18 cellular contexts compared by ENCODE assay signal in genomic region chr15:65298731-65299130, GRCh38. TPM values are rescaled to one million over a fixed set of nuclear protein-coding genes. Genes with fewer than 3 reads are reported as not detected.
DNase-seq lines count a peak whose midpoint lies in the region; ATAC-seq and TF ChIP-seq lines count a peak whose summit lies in the region.
"Had no signal": no experiment of that assay in that cellular context is flagged by ENCODE, and none has a peak within 500 bp of the region (broad histone marks: within the 10 kb centered on the region; RNA-seq: fewer than 3 reads in every experiment).

No MANE protein-coding gene starts in this region.

- H3K4me1 Mint-ChIP-seq in activated CD8-positive, alpha-beta memory T cell treated with anti-CD3 and anti-CD28 coated beads, Interleukin-2, amount 10 ng/mL, durations not matched to agents 7 days and 5 days: peaks cover 37% of the 10 kb centered on the region
- peaks cover 41% of the 10 kb centered on the region for H3K4me1 Mint-ChIP-seq in activated naive CD8-positive, alpha-beta T cell (ENCODE audit: low read depth)
- peaks cover 29% of the 10 kb centered on the region for H3K4me1 Mint-ChIP-seq in nephron

- CTCF ChIA-PET in activated CD8-positive, alpha-beta memory T cell treated with anti-CD3 and anti-CD28 coated beads, Interleukin-2, amount 10 ng/mL, durations not matched to agents 7 days and 5 days (lab: Charles Lee): interaction anchor here (1.1 to 4.4 kb wide), 5 partner anchors 113 to 265 kb away, joined by 3 to 26 read pairs (median 15); partner anchors contain the start of gene CLPX

- ATAC-seq in activated CD8-positive, alpha-beta memory T cell treated with anti-CD3 and anti-CD28 coated beads, Interleukin-2, amount 10 ng/mL, durations not matched to agents 7 days and 5 days: no peak
- ATAC-seq in GM19324 (IDR thresholded peaks at IDR 0.05; ENCODE audit: low FRiP score, unreplicated experiment): no peak
- ATAC-seq: WTC11 had no signal

- no peak overlapping the region for H3K27ac ChIP-seq in HUES6 (ENCODE audit: low read depth, low read length)
- H3K27ac ChIP-seq: hepatocyte, right atrium auricular region had no signal

- H3K9me3 Mint-ChIP-seq in activated CD8-positive, alpha-beta memory T cell treated with anti-CD3 and anti-CD28 coated beads, Interleukin-2, amount 10 ng/mL, durations not matched to agents 7 days and 5 days (ENCODE audit: low read depth): no peaks in the 10 kb centered on the region
- no peaks in the 10 kb centered on the region for H3K9me3 Mint-ChIP-seq in activated naive CD8-positive, alpha-beta T cell (ENCODE audit: low read depth)
- no peaks in the 10 kb centered on the region for H3K9me3 Mint-ChIP-seq in nephron

- H3K27ac Mint-ChIP-seq in activated CD8-positive, alpha-beta memory T cell treated with anti-CD3 and anti-CD28 coated beads, Interleukin-2, amount 10 ng/mL, durations not matched to agents 7 days and 5 days: peak overlapping the region; percentile 87
- peak overlapping the region; percentile 84 for H3K27ac Mint-ChIP-seq in activated naive CD8-positive, alpha-beta T cell
- peak overlapping the region; percentile 21 to 77 (median 75) for H3K27ac Mint-ChIP-seq in nephron

- no peaks in the 10 kb centered on the region for H3K27me3 Mint-ChIP-seq in activated CD8-positive, alpha-beta memory T cell treated with anti-CD3 and anti-CD28 coated beads, Interleukin-2, amount 10 ng/mL, durations not matched to agents 7 days and 5 days
- H3K27me3 Mint-ChIP-seq in activated naive CD8-positive, alpha-beta T cell: no peaks in the 10 kb centered on the region
- H3K27me3 Mint-ChIP-seq in nephron (ENCODE audit: low read depth): no peaks in the 10 kb centered on the region

- H3K9me3 ChIP-seq in HUES6 (ENCODE audit: control insufficient read depth, insufficient read depth, low read depth, low read length): no peaks in the 10 kb centered on the region
- H3K9me3 ChIP-seq: ascending aorta, right atrium auricular region had no signal

- no peaks in the 10 kb centered on the region for H3K36me3 ChIP-seq in HUES6 (ENCODE audit: control insufficient read depth, insufficient read depth, low read length)
- H3K36me3 ChIP-seq: ascending aorta, right atrium auricular region had no signal

- H3K36me3 Mint-ChIP-seq in activated CD8-positive, alpha-beta memory T cell treated with anti-CD3 and anti-CD28 coated beads, Interleukin-2, amount 10 ng/mL, durations not matched to agents 7 days and 5 days: no peaks in the 10 kb centered on the region
- no peaks in the 10 kb centered on the region for H3K36me3 Mint-ChIP-seq in activated naive CD8-positive, alpha-beta T cell
- H3K36me3 Mint-ChIP-seq in nephron (ENCODE audit: low read depth): no peaks in the 10 kb centered on the region
- H3K36me3 Mint-ChIP-seq: WTC11 had no signal

- H3K4me1 ChIP-seq in HUES6 (ENCODE audit: control insufficient read depth, insufficient read depth, low read length): peaks cover 8% of the 10 kb centered on the region

- H3K4me3 Mint-ChIP-seq in activated CD8-positive, alpha-beta memory T cell treated with anti-CD3 and anti-CD28 coated beads, Interleukin-2, amount 10 ng/mL, durations not matched to agents 7 days and 5 days: peak overlapping the region; percentile 73
- peak overlapping the region; percentile 87 for H3K4me3 Mint-ChIP-seq in activated naive CD8-positive, alpha-beta T cell
- peak overlapping the region in 1 of 3 experiments; percentile 7 for H3K4me3 Mint-ChIP-seq in nephron

- no peak overlapping the region for H3K9ac ChIP-seq in HUES6 (ENCODE audit: low read length)

- H3K4me3 ChIP-seq in HUES6 (ENCODE audit: low read depth, low read length): peak overlapping the region; percentile 30; the same call in 1 of the 2 replicates
- H3K4me3 ChIP-seq: ascending aorta, hepatocyte, right atrium auricular region had no signal

- TF ChIP-seq CTCF in nephron (IDR thresholded peaks at IDR 0.05; ENCODE audit: unreplicated experiment in 3 of 3): no peak

- DNase-seq in activated CD8-positive, alpha-beta memory T cell treated with anti-CD3 and anti-CD28 coated beads, Interleukin-2, amount 10 ng/mL, durations not matched to agents 7 days and 5 days: no peak
- DNase-seq in activated CD8-positive, alpha-beta memory T cell treated with anti-CD3 and anti-CD28 coated beads, Interleukin-2, amount 50 U/mL, for 48 hours: no peak
- DNase-seq in SKM-1 treated with dmso at 0.1 percent for 144 hours (lab: John Stamatoyannopoulos, UW; ENCODE audit: unreplicated experiment) (no peak), DMS79 (lab: John Stamatoyannopoulos, UW) (no peak)
- DNase-seq: activated CD8-positive, alpha-beta memory T cell treated with anti-CD3 and anti-CD28 coated beads, Interleukin-2, amount 50 U/mL, for 4 hours; NCI-H146; NCI-H2227 treated with DMSO at 0.1 percent for 48 hours; occipital lobe had no signal

- no peaks in the 10 kb centered on the region for H3K27me3 ChIP-seq in HUES6 (ENCODE audit: control insufficient read depth, insufficient read depth, low read length)
- H3K27me3 ChIP-seq: ascending aorta, hepatocyte, right atrium auricular region had no signal

RNA-seq across cellular contexts. Expression of gene RNU5A-1, which starts 2.9 kb away (rescaled TPM):
- total RNA-seq in activated CD8-positive, alpha-beta memory T cell treated with anti-CD3 and anti-CD28 coated beads, Interleukin-2, amount 10 ng/mL, durations not matched to agents 7 days and 5 days: not detected
- total RNA-seq: A673, ascending aorta, hepatocyte, mesenteric fat pad, occipital lobe, right atrium auricular region, WTC11 had no signal

RNA-seq across cellular contexts. Expression of gene RNU5B-1, which starts 5.7 kb away (rescaled TPM):
- 10 to 100 TPM in 1 of 2 experiments, not detected in 1; 15.8 TPM for total RNA-seq in activated CD8-positive, alpha-beta memory T cell treated with anti-CD3 and anti-CD28 coated beads, Interleukin-2, amount 10 ng/mL, durations not matched to agents 7 days and 5 days
- total RNA-seq: A673, ascending aorta, hepatocyte, occipital lobe, right atrium auricular region, WTC11 had no signal

RNA-seq across cellular contexts. Expression of gene PARP16, which starts 12.0 kb away (rescaled TPM):
- 10 to 100 TPM; 11.7 to 19.7 TPM for total RNA-seq in activated CD8-positive, alpha-beta memory T cell treated with anti-CD3 and anti-CD28 coated beads, Interleukin-2, amount 10 ng/mL, durations not matched to agents 7 days and 5 days
